ENCODE assay signal across 15 cellular contexts in the genomic region with DNA sequence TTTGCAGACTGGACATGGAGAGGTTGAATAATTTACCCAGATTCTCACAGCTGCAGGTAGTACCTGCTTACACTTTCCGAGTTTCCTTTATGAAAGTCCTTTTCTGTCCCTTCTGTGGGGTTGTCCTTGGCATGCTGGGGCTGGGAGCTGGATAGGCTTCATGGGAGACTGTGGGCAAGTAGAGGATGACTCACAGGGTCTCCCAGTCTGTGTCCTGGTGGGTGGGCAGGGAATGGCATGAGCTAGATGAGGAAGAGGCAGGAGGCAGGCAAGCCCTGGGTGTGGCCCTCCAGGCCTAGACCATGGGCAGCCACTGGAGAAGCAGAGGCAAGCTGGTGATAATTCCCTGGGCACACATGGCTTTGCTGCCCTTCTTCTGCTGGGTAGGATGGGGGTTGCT.
"Had no signal": no experiment of that assay in that cellular context is flagged by ENCODE, and none has a peak within 500 bp of the region (broad histone marks: within the 10 kb centered on the region; RNA-seq: fewer than 3 reads in every experiment).

No MANE protein-coding gene starts in this region.

- H3K9me3 Mint-ChIP-seq: activated CD4-positive, alpha-beta memory T cell treated with anti-CD3 and anti-CD28 coated beads for 36 hours; activated naive CD8-positive, alpha-beta T cell treated with anti-CD3 and anti-CD28 coated beads, Interleukin-2, amount 10 ng/mL, durations not matched to agents 7 days and 5 days; mesothelial cell of epicardium; T-helper 2 cell treated with Interferon-gamma antibody and Interleukin-4, amounts not matched to agents 5 μg/mL and 100 μg/mL, for 36 hours; WTC11 had no signal

- H3K36me3 Mint-ChIP-seq: activated CD4-positive, alpha-beta memory T cell treated with anti-CD3 and anti-CD28 coated beads for 36 hours; activated naive CD8-positive, alpha-beta T cell treated with anti-CD3 and anti-CD28 coated beads, Interleukin-2, amount 10 ng/mL, durations not matched to agents 7 days and 5 days; WTC11 had no signal

- H3K27ac ChIP-seq: breast epithelium, coronary artery, foreskin keratinocyte, left lung, thyroid gland had no signal

- H3K27ac Mint-ChIP-seq: activated CD4-positive, alpha-beta memory T cell treated with anti-CD3 and anti-CD28 coated beads for 36 hours; activated naive CD8-positive, alpha-beta T cell treated with anti-CD3 and anti-CD28 coated beads, Interleukin-2, amount 10 ng/mL, durations not matched to agents 7 days and 5 days; mesothelial cell of epicardium; T-helper 2 cell treated with Interferon-gamma antibody and Interleukin-4, amounts not matched to agents 5 μg/mL and 100 μg/mL, for 36 hours; WTC11 had no signal

- H3K4me1 Mint-ChIP-seq: activated naive CD8-positive, alpha-beta T cell treated with anti-CD3 and anti-CD28 coated beads, Interleukin-2, amount 10 ng/mL, durations not matched to agents 7 days and 5 days had no signal

- H3K4me1 ChIP-seq: breast epithelium, foreskin keratinocyte, thyroid gland had no signal

- H3K9me3 ChIP-seq: breast epithelium, left lung, thyroid gland had no signal

- H3K4me3 Mint-ChIP-seq: activated CD4-positive, alpha-beta memory T cell treated with anti-CD3 and anti-CD28 coated beads for 36 hours; activated naive CD8-positive, alpha-beta T cell treated with anti-CD3 and anti-CD28 coated beads, Interleukin-2, amount 10 ng/mL, durations not matched to agents 7 days and 5 days; mesothelial cell of epicardium; T-helper 2 cell treated with Interferon-gamma antibody and Interleukin-4, amounts not matched to agents 5 μg/mL and 100 μg/mL, for 36 hours; WTC11 had no signal

- ATAC-seq: foreskin keratinocyte, left lung had no signal

- H3K27me3 ChIP-seq: breast epithelium, left lung, thyroid gland had no signal

- H3K4me3 ChIP-seq: breast epithelium, coronary artery, left lung, thyroid gland had no signal

- DNase-seq: activated CD4-positive, alpha-beta memory T cell treated with anti-CD3 and anti-CD28 coated beads for 36 hours; activated CD4-positive, alpha-beta T cell treated with anti-CD3 and anti-CD28 coated beads for 4 hours; activated naive CD4-positive, alpha-beta T cell; activated naive CD8-positive, alpha-beta T cell treated with anti-CD3 and anti-CD28 coated beads, Interleukin-2, amount 10 ng/mL, durations not matched to agents 7 days and 5 days; foreskin keratinocyte; left lung; retina; stimulated activated CD4-positive, alpha-beta T cell treated with anti-CD3 and anti-CD28 coated beads, Interleukin-2, amount 100 ng/mL, for 24 hours; stimulated activated naive CD4-positive, alpha-beta T cell treated with Interleukin-2 at 50 U/mL for 16 hours; thyroid gland had no signal

- H3K27me3 Mint-ChIP-seq: activated CD4-positive, alpha-beta memory T cell treated with anti-CD3 and anti-CD28 coated beads for 36 hours; activated naive CD8-positive, alpha-beta T cell treated with anti-CD3 and anti-CD28 coated beads, Interleukin-2, amount 10 ng/mL, durations not matched to agents 7 days and 5 days had no signal

- H3K36me3 ChIP-seq: breast epithelium, thyroid gland had no signal
